ENCODE assay signal across 1 cellular context in the genomic region with DNA sequence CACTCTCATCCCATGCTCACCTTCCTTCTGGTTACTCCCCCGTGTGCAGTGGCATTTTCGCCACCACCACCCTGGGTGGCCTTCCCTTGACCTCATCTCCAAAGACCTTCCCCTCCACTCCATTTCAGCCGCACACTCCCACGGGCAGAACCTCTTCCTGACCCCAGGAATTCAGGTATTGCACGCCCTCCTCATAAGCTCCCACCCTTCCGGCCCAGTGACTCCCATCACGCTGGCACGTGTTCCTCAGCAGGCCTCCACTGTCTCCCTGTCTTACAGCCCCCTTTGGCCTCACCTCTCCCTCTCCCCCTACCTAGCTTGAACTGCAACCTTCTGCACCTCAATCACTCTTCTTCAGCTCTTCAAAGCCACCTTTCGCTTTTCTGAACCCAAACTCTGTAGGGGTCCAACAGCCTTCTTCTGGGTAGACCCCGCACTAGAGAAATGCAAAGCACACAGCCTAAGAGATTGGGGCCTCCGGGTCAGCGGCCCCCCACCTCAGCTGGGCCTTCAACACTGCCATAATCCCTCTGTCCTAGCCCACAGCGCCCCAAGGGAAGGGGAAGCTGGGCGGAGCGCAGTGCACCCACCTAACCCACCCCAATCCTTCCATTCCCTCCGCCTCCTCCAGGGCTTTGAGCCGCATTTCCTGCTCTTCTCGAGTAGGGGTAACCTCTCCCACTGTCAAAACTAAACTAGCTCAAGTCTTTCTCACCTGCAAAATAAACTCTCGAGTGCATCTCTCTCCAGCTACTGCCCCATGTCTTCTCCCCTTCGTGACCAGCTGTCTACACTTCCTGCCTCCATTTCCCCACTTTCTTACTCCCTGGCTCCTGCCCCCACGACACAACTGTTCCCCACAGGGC.
TF ChIP-seq lines count a peak whose summit lies in the region.

No MANE protein-coding gene starts in this region.

TF ChIP-seq in GM12878, 131 proteins besides CTCF, POLR2A, EP300 and RAD21:
- no peak for TF ChIP-seq IRF5 (IDR thresholded peaks at IDR 0.05; ENCODE audit: borderline replicate concordance)
